ENCODE assay signal across 8 cellular contexts in the genomic region with DNA sequence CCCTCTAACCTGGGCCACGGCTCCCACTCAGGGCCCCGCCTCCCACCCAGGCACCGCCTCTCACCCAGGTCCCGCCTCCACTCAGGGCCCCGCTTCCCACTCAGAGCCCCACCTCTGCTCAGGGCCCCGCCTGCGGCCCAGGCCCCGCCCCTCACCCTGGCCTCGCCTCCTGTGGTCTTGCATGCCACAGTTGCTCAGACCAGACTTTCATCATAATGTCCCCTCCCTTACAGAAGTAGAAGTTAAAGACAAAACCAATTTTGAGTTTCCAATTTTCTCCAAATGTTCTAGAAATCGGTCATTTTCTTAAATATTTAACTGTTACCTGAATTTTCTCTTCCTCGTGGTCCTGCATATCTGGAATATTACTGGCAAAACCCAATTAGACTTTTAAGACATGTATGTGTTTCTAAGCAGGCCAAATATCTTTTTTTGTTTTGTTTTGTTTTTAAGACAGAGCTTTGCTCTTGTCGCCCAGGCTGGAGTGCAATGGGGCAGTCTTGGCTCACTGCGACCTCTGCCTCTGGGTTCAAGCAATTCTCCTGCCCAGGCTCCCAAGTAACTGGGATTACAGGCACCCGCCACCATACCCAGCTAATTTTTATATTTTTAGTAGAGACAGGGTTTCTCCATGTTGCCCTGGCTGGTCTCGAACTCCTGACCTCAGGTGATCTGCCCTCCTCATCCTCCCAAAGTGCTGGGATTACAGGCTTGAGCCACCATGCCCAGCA.
DNase-seq lines count a peak whose midpoint lies in the region; ATAC-seq and TF ChIP-seq lines count a peak whose summit lies in the region.
"Not testable (repeated sequence)": the region's sequence is repeated elsewhere in the genome, so short reads cannot be mapped to it uniquely, and the experiment has no call there.

No MANE protein-coding gene starts in this region.

- BruUV-seq in A673 (replicated peaks; lab: Mats Ljungman, UMichigan); PC-9 (replicated peaks; lab: Mats Ljungman, UMichigan): not testable (repeated sequence)

- H3F3A ChIP-seq in PC-9 (ENCODE audit: insufficient read depth, low read depth), result peaks cover 19% of the 10 kb centered on the region

- POLR2A ChIA-PET in A673 (lab: Charles Lee; ENCODE audit: low non-redundant PET), result not testable (repeated sequence)
- POLR2A ChIA-PET in PC-9 (lab: Charles Lee; ENCODE audit: unreplicated experiment), result interaction anchor here (0.6 kb wide), 1 partner anchor 62 kb away, joined by 21 read pairs; no protein-coding TSS in a partner anchor

- ATAC-seq in GM18907 (IDR thresholded peaks at IDR 0.05; ENCODE audit: unreplicated experiment) (peak; percentile 66), HG03342 (IDR thresholded peaks at IDR 0.05; ENCODE audit: unreplicated experiment) (peak; percentile 71)

- H3K27ac ChIP-seq in A673 (ENCODE audit: low read depth, low read length, poor library complexity, severe bottlenecking); PC-9: not testable (repeated sequence)

- not testable (repeated sequence) for H2AFZ ChIP-seq in PC-9

- H3K27me3 ChIP-seq in A673 (replicated peaks; ENCODE audit: insufficient read depth, low read depth, low read length, poor library complexity) (peaks cover 33% of the 10 kb centered on the region), PC-9 (ENCODE audit: insufficient read depth, low read depth) (peaks cover 13% of the 10 kb centered on the region)

- 0 out of 2 replicates have a peak overlapping the region, but pooled peaks have one; percentile 6 for H3K4me2 ChIP-seq in PC-9

- not testable (repeated sequence) for H3K9me2 ChIP-seq in PC-9 (ENCODE audit: insufficient read depth)

- CTCF ChIA-PET in A673 (lab: Charles Lee), result interaction anchor here (0.7 kb wide), 1 partner anchor 181 kb away, joined by 4 read pairs; no protein-coding TSS in a partner anchor
- CTCF ChIA-PET in PC-9 (lab: Charles Lee), result not testable (repeated sequence)

- H3K36me3 ChIP-seq in A673 (ENCODE audit: insufficient read depth, low read length, poor library complexity, severe bottlenecking); PC-9 (ENCODE audit: low read depth): not testable (repeated sequence)

- intact Hi-C loops in A673 (cut with micrococcal nuclease; ENCODE audit: unreplicated experiment); PC-9 (cut with micrococcal nuclease; ENCODE audit: unreplicated experiment): not testable (repeated sequence)

- not testable (repeated sequence) for TF ChIP-seq CTCF in A673 (conservative IDR thresholded peaks at IDR 0.05; ENCODE audit: low read depth, low read length); PC-9 (conservative IDR thresholded peaks at IDR 0.05)

- not testable (repeated sequence) for H3K4me3 ChIP-seq in A673 (ENCODE audit: low read depth, low read length, poor library complexity, severe bottlenecking); PC-9

- not testable (repeated sequence) for H4K20me1 ChIP-seq in PC-9 (ENCODE audit: insufficient read depth)

- not testable (repeated sequence) for H3K79me2 ChIP-seq in PC-9 (ENCODE audit: low read depth)

- not testable (repeated sequence) for H3K9me3 ChIP-seq in A673 (ENCODE audit: low read depth, low read length, poor library complexity, severe bottlenecking); PC-9 (ENCODE audit: insufficient read depth, low read depth)

- H3K4me1 ChIP-seq in A673 (ENCODE audit: insufficient read depth, low read length, poor library complexity, severe bottlenecking) (peaks cover 27% of the 10 kb centered on the region), PC-9 (replicated peaks; ENCODE audit: insufficient read depth) (peaks cover 13% of the 10 kb centered on the region; the same call in 1 of the 2 replicates)

- DNase-seq in A673 (ENCODE audit: low spot score) (peak; percentile 66), PC-9 (peak; percentile 62 to 93), dermis microvascular lymphatic vessel endothelial cell (ENCODE audit: low read depth in 2 of 2) (peak; percentile 63 to 84), left kidney (ENCODE audit: low read depth, low spot score) (peak; percentile 30)
- peak; percentile 63 for DNase-seq in activated CD8-positive, alpha-beta memory T cell treated with anti-CD3 and anti-CD28 coated beads, Interleukin-2, amount 50 U/mL, for 1 hour (ENCODE audit: extremely low read depth)
- peak; percentile 27 to 76 (median 60) for DNase-seq in stimulated activated CD4-positive, alpha-beta T cell treated with anti-CD3 and anti-CD28 coated beads, Interleukin-1b, Interleukin-23, amount 100 ng/mL, for 24 hours (ENCODE audit: low read depth in 4 of 4, low spot score in 1 of 4)
